In genomic region chr6:9428416-9429172, GRCh38 we compare ENCODE assay signal across 18 cellular contexts.
"Had no signal": no experiment of that assay in that cellular context is flagged by ENCODE, and none has a peak within 500 bp of the region (broad histone marks: within the 10 kb centered on the region; RNA-seq: fewer than 3 reads in every experiment).

No MANE protein-coding gene starts in this region.

- H3K4me1 ChIP-seq: body of pancreas, neural progenitor cell, pancreas, sigmoid colon, upper lobe of right lung had no signal

- H3K27me3 ChIP-seq: body of pancreas, neural progenitor cell, pancreas, sigmoid colon, upper lobe of right lung had no signal

- H3K4me3 ChIP-seq: body of pancreas, neural progenitor cell, pancreas, sigmoid colon, thoracic aorta, upper lobe of right lung had no signal

- H3K4me1 Mint-ChIP-seq: activated naive CD4-positive, alpha-beta T cell treated with anti-CD3 and anti-CD28 coated beads, Interleukin-2, amount 10 ng/mL, durations not matched to agents 7 days and 5 days; activated T-helper 17 cell treated with anti-CD3 and anti-CD28 coated beads, Interleukin-2, amount 50 U/mL, for 72 hours; neural progenitor cell had no signal

- H3K4me3 Mint-ChIP-seq: activated naive CD4-positive, alpha-beta T cell treated with anti-CD3 and anti-CD28 coated beads, Interleukin-2, amount 10 ng/mL, durations not matched to agents 7 days and 5 days; activated T-helper 17 cell treated with anti-CD3 and anti-CD28 coated beads, Interleukin-2, amount 50 U/mL, for 72 hours; dendritic cell treated with granulocyte-macrophage colony-stimulating factor and Interleukin-4, amounts not matched to agents 40 ng/mL and 50 ng/mL, for 4 days; neural progenitor cell had no signal

- H3K27me3 Mint-ChIP-seq: activated naive CD4-positive, alpha-beta T cell treated with anti-CD3 and anti-CD28 coated beads, Interleukin-2, amount 10 ng/mL, durations not matched to agents 7 days and 5 days; activated T-helper 17 cell treated with anti-CD3 and anti-CD28 coated beads, Interleukin-2, amount 50 U/mL, for 72 hours; dendritic cell treated with granulocyte-macrophage colony-stimulating factor and Interleukin-4, amounts not matched to agents 40 ng/mL and 50 ng/mL, for 4 days had no signal

- H3K27ac ChIP-seq: body of pancreas, neural progenitor cell, pancreas, sigmoid colon, thoracic aorta, upper lobe of right lung had no signal

- ATAC-seq: activated T-helper 17 cell treated with anti-CD3 and anti-CD28 coated beads, Interleukin-2, amount 50 U/mL, for 72 hours; body of pancreas; pancreas; upper lobe of right lung had no signal

- H3K27ac Mint-ChIP-seq: activated naive CD4-positive, alpha-beta T cell treated with anti-CD3 and anti-CD28 coated beads, Interleukin-2, amount 10 ng/mL, durations not matched to agents 7 days and 5 days; activated T-helper 17 cell treated with anti-CD3 and anti-CD28 coated beads, Interleukin-2, amount 50 U/mL, for 72 hours; dendritic cell treated with granulocyte-macrophage colony-stimulating factor and Interleukin-4, amounts not matched to agents 40 ng/mL and 50 ng/mL, for 4 days; neural progenitor cell had no signal

- H3K36me3 Mint-ChIP-seq: activated naive CD4-positive, alpha-beta T cell treated with anti-CD3 and anti-CD28 coated beads, Interleukin-2, amount 10 ng/mL, durations not matched to agents 7 days and 5 days; neural progenitor cell had no signal

- H3K9me3 ChIP-seq: body of pancreas, pancreas, SK-N-SH, thoracic aorta, upper lobe of right lung had no signal

- H3K9me3 Mint-ChIP-seq: activated naive CD4-positive, alpha-beta T cell treated with anti-CD3 and anti-CD28 coated beads, Interleukin-2, amount 10 ng/mL, durations not matched to agents 7 days and 5 days; dendritic cell treated with granulocyte-macrophage colony-stimulating factor and Interleukin-4, amounts not matched to agents 40 ng/mL and 50 ng/mL, for 4 days had no signal

- DNase-seq: activated CD4-positive, alpha-beta T cell treated with anti-CD3 and anti-CD28 coated beads, Interleukin-2, amount 50 U/mL, for 4 hours; activated CD4-positive, CD25-positive, alpha-beta regulatory T cell treated with anti-CD3 and anti-CD28 coated beads, Interleukin-2, amount 50 U/mL, for 72 hours; activated naive CD4-positive, alpha-beta T cell treated with anti-CD3 and anti-CD28 coated beads, Interleukin-2, amount 10 ng/mL, durations not matched to agents 7 days and 5 days; activated T-cell treated with anti-CD3 and anti-CD28 coated beads for 4 hours; amniotic stem cell; body of pancreas; cerebellar nuclear complex; effector memory CD4-positive, alpha-beta T cell; midbrain; pancreas; sigmoid colon; SK-N-SH; stimulated activated CD4-positive, alpha-beta T cell treated with anti-CD3 and anti-CD28 coated beads, Interleukin-1b, Interleukin-23, amount 100 ng/mL, for 48 hours; upper lobe of right lung had no signal

- H3K36me3 ChIP-seq: neural progenitor cell, pancreas, sigmoid colon, thoracic aorta, upper lobe of right lung had no signal
